12 cellular contexts compared by ENCODE assay signal in genomic region chr7:147412782-147413186, GRCh38.
DNase-seq lines count a peak whose midpoint lies in the region; ATAC-seq and TF ChIP-seq lines count a peak whose summit lies in the region.
"Had no signal": no experiment of that assay in that cellular context is flagged by ENCODE, and none has a peak within 500 bp of the region (broad histone marks: within the 10 kb centered on the region; RNA-seq: fewer than 3 reads in every experiment).

No MANE protein-coding gene starts in this region.

- DNase-seq in AG09309 (ENCODE audit: low read depth) = peak; percentile 87
- peak; percentile 2 for DNase-seq in M059J (ENCODE audit: low read depth)
- DNase-seq in choroid plexus epithelial cell (ENCODE audit: low read depth) = peak; percentile 92
- no peak for DNase-seq in mesothelial cell of epicardium (ENCODE audit: low spot score in 2 of 2, unreplicated experiment in 2 of 2)
- DNase-seq in vagina (ENCODE audit: extremely low spot score in 2 of 2) = no peak
- no peak for DNase-seq in activated CD4-positive, CD25-positive, alpha-beta regulatory T cell treated with anti-CD3 and anti-CD28 coated beads, Interleukin-2, amount 50 U/mL, for 72 hours
- DNase-seq: NCI-H526 treated with DMSO at 0.1 percent for 48 hours; stimulated activated CD8-positive, alpha-beta memory T cell treated with anti-CD3 and anti-CD28 coated beads, Interleukin-4, amount 100 ng/mL, for 48 hours had no signal

- no peak overlapping the region for H3K27ac ChIP-seq in vagina
- H3K27ac ChIP-seq: cardiac muscle cell had no signal

- no peaks in the 10 kb centered on the region for H3K36me3 ChIP-seq in vagina
- H3K36me3 ChIP-seq: cardiac muscle cell had no signal

- H3K4me3 ChIP-seq in AG09309 (ENCODE audit: control insufficient read depth, low read depth, low read length) (no peak overlapping the region), choroid plexus epithelial cell (ENCODE audit: low read depth, low read length) (no peak overlapping the region), vagina (no peak overlapping the region)
- H3K4me3 ChIP-seq: cardiac muscle cell had no signal

- ATAC-seq in GM19467 (IDR thresholded peaks at IDR 0.05; ENCODE audit: unreplicated experiment) = no peak
- no peak for ATAC-seq in GM18873 (IDR thresholded peaks at IDR 0.05; ENCODE audit: low FRiP score, unreplicated experiment)

- peaks cover 16% of the 10 kb centered on the region for H3K4me1 Mint-ChIP-seq in mesothelial cell of epicardium
- H3K4me1 Mint-ChIP-seq: CD14-positive monocyte had no signal

- peak overlapping the region; percentile 80 for H3K27ac Mint-ChIP-seq in mesothelial cell of epicardium
- H3K27ac Mint-ChIP-seq: CD14-positive monocyte had no signal

- TF ChIP-seq CTCF in AG09309 (IDR thresholded peaks at IDR 0.05; ENCODE audit: control insufficient read depth, insufficient read depth, low read depth, low read length, missing control alignments) (no peak), choroid plexus epithelial cell (conservative IDR thresholded peaks at IDR 0.05; ENCODE audit: low read depth, low read length) (no peak), mesothelial cell of epicardium (IDR thresholded peaks at IDR 0.05; ENCODE audit: unreplicated experiment) (no peak), vagina (IDR thresholded peaks at IDR 0.05) (no peak)

- H3K36me3 Mint-ChIP-seq in mesothelial cell of epicardium = no peaks in the 10 kb centered on the region
- H3K36me3 Mint-ChIP-seq: CD14-positive monocyte had no signal

- H3K27me3 Mint-ChIP-seq in mesothelial cell of epicardium (ENCODE audit: low read depth) = no peaks in the 10 kb centered on the region

- peaks cover 14% of the 10 kb centered on the region for H3K9me3 Mint-ChIP-seq in mesothelial cell of epicardium

- H3K4me3 Mint-ChIP-seq in mesothelial cell of epicardium = no peak overlapping the region
- H3K4me3 Mint-ChIP-seq: CD14-positive monocyte had no signal

- TF ChIP-seq POLR2A in vagina (IDR thresholded peaks at IDR 0.05) = no peak

- no peaks in the 10 kb centered on the region for H3K4me1 ChIP-seq in vagina

- intact Hi-C loops in vagina (cut with DNase I) = no loop called here

- H3K9me3 ChIP-seq in vagina = no peaks in the 10 kb centered on the region

- no peaks in the 10 kb centered on the region for H3K27me3 ChIP-seq in vagina
- H3K27me3 ChIP-seq: cardiac muscle cell had no signal

Comparison
In these comparisons a context has a peak if more than half of its experiments do, and no peak if none do; other contexts are left out.
1. DNase-seq: peak in AG09309 (single experiment), M059J (single experiment) and choroid plexus epithelial cell (single experiment); none in mesothelial cell of epicardium (0 of 2), vagina (0 of 2) and activated CD4-positive, CD25-positive, alpha-beta regulatory T cell treated with anti-CD3 and anti-CD28 coated beads, Interleukin-2, amount 50 U/mL, for 72 hours (single experiment).